12 cellular contexts compared by ENCODE assay signal in the genomic region with DNA sequence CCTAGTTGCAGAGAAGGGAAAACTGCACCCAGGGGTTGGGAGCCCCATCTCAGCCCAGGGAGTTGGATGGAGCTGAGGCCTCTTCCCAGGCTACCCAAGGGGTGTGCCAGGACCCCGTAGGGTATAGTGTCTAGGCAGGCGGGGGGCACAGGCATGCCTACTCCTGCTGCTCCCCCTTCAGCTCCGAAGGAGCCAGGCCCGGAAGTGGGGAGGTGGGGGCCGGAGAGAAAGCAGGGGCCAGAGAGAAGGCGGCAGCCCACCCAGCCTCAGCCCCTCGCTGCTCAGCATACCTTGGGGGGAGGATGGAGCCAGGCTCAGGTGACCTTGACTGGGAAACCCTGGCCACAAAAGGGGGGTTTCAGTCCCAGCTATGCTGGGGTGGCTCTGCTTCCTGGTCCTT. TPM values are rescaled to one million over a fixed set of nuclear protein-coding genes. Genes with fewer than 3 reads are reported as not detected.
DNase-seq lines count a peak whose midpoint lies in the region; ATAC-seq, FAIRE-seq and TF ChIP-seq lines count a peak whose summit lies in the region.
"Had no signal": no experiment of that assay in that cellular context is flagged by ENCODE, and none has a peak within 500 bp of the region (broad histone marks: within the 10 kb centered on the region; RNA-seq: fewer than 3 reads in every experiment).

No MANE protein-coding gene starts in this region.

- peak overlapping the region; percentile 67 to 84 (median 81); a peak in 5 of 6 replicates for H3K4me3 ChIP-seq in HepG2 (replicated peaks in 1 of 3; ENCODE audit: insufficient read depth in 1 of 3, low read depth in 2 of 3, low read length in 3 of 3)
- H3K4me3 ChIP-seq in right lobe of liver, result no peak overlapping the region
- peak overlapping the region; percentile 65 to 86 (median 77) for H3K4me3 ChIP-seq in esophagus squamous epithelium
- H3K4me3 ChIP-seq in neural cell (ENCODE audit: low read length), result peak overlapping the region; percentile 84
- peak overlapping the region in 1 of 2 donors; percentile 41 for H3K4me3 ChIP-seq in aorta (ENCODE audit: low read length in 2 of 2)

- DNase-seq in HepG2 (ENCODE audit: low spot score) (no peak), right lobe of liver (no peak), esophagus squamous epithelium (lab: John Stamatoyannopoulos, UW) (no peak), aorta (no peak), NCI-H2227 treated with DMSO at 0.1 percent for 48 hours (lab: John Stamatoyannopoulos, UW) (no peak), T-helper 17 cell (no peak), AG20443 (ENCODE audit: low spot score) (no peak)
- DNase-seq: activated CD8-positive, alpha-beta T cell treated with anti-CD3 and anti-CD28 coated beads, Interleukin-2, amount 10 ng/mL, durations not matched to agents 7 days and 5 days; BE2C; NCI-H1417 treated with DMSO at 0.1 percent for 48 hours; stimulated activated CD4-positive, alpha-beta T cell treated with anti-CD3 and anti-CD28 coated beads, Interleukin-4, amount 100 ng/mL, for 24 hours had no signal

- H3K36me3 ChIP-seq in HepG2 (replicated peaks in 1 of 2; ENCODE audit: control insufficient read depth in 1 of 2, insufficient read depth in 2 of 2, low read length in 2 of 2) (peaks cover 0 to 11% of the 10 kb centered on the region in 2 experiments; a peak in 1 of 5 replicates), right lobe of liver (no peaks in the 10 kb centered on the region), esophagus squamous epithelium (peaks cover 0 to 18% (median 0%) of the 10 kb centered on the region in 3 donors), neural cell (ENCODE audit: insufficient read depth, low read length) (no peaks in the 10 kb centered on the region), aorta (ENCODE audit: control insufficient read depth in 1 of 2, insufficient read depth in 2 of 2, low read length in 1 of 2) (no peaks in the 10 kb centered on the region)
- H3K36me3 ChIP-seq: BE2C had no signal

- H3K36me3 Mint-ChIP-seq in T-helper 17 cell (ENCODE audit: low read depth), result peaks cover 5% of the 10 kb centered on the region

- no peak overlapping the region for H3K27ac Mint-ChIP-seq in T-helper 17 cell
- H3K27ac Mint-ChIP-seq: activated CD8-positive, alpha-beta T cell treated with anti-CD3 and anti-CD28 coated beads, Interleukin-2, amount 10 ng/mL, durations not matched to agents 7 days and 5 days had no signal

- TF ChIP-seq CTCF in HepG2 (CRISPR knock-in tag; IDR thresholded peaks at IDR 0.05) (no peak), right lobe of liver (IDR thresholded peaks at IDR 0.05) (no peak), esophagus squamous epithelium (IDR thresholded peaks at IDR 0.05) (no peak), neural cell (IDR thresholded peaks at IDR 0.05; ENCODE audit: poor library complexity, severe bottlenecking) (no peak)

- H3K27me3 ChIP-seq in HepG2 (ENCODE audit: control insufficient read depth in 1 of 2, insufficient read depth in 2 of 2, low read length in 2 of 2) (peaks cover 0 to 15% of the 10 kb centered on the region in 2 experiments; a peak in 2 of 5 replicates), right lobe of liver (no peaks in the 10 kb centered on the region), esophagus squamous epithelium (peaks cover 0 to 23% (median 0%) of the 10 kb centered on the region in 4 donors), neural cell (ENCODE audit: insufficient read depth, low read depth, low read length) (no peaks in the 10 kb centered on the region), aorta (ENCODE audit: control insufficient read depth in 1 of 2, insufficient read depth in 2 of 2, low read length in 1 of 2) (no peaks in the 10 kb centered on the region)
- H3K27me3 ChIP-seq: BE2C had no signal

- H3F3A ChIP-seq in neural cell (ENCODE audit: insufficient read depth, low read length, poor library complexity, severe bottlenecking), result no peaks in the 10 kb centered on the region

- peaks cover 59% of the 10 kb centered on the region for H3K4me1 ChIP-seq in HepG2 (ENCODE audit: insufficient read depth, low read length)
- peaks cover 0 to 6% (median 0%) of the 10 kb centered on the region in 4 donors for H3K4me1 ChIP-seq in right lobe of liver
- peaks cover 46 to 95% (median 72%) of the 10 kb centered on the region in 3 donors for H3K4me1 ChIP-seq in esophagus squamous epithelium
- no peaks in the 10 kb centered on the region for H3K4me1 ChIP-seq in aorta (ENCODE audit: control insufficient read depth in 1 of 2, insufficient read depth in 2 of 2, low read length in 2 of 2)

- in situ Hi-C loops in HepG2 (cut with HindIII; ENCODE audit: extremely low pct_ligation_motif_present, low pct_unique_long_range_greater_than_20kb), result no loop called here

- no peak overlapping the region for H3K4me3 Mint-ChIP-seq in T-helper 17 cell

- H3K9me2 ChIP-seq in neural cell (ENCODE audit: insufficient read depth, low read length), result no peaks in the 10 kb centered on the region

- TF ChIP-seq RAD21 in HepG2 (CRISPR knock-in tag; IDR thresholded peaks at IDR 0.05), result no peak
- no peak for TF ChIP-seq RAD21 in neural cell (conservative IDR thresholded peaks at IDR 0.05)

- H3K27me3 Mint-ChIP-seq in T-helper 17 cell, result peaks cover 24% of the 10 kb centered on the region

- H3K79me2 ChIP-seq in HepG2 (ENCODE audit: insufficient read depth, low read length) (peaks cover 7% of the 10 kb centered on the region), neural cell (replicated peaks; ENCODE audit: insufficient read depth, low read length) (peaks cover 15% of the 10 kb centered on the region)

- H3K4me1 Mint-ChIP-seq in T-helper 17 cell, result peaks cover 21% of the 10 kb centered on the region

- H2AFZ ChIP-seq in HepG2 (ENCODE audit: low read length) (no peak overlapping the region), neural cell (ENCODE audit: low read depth, low read length) (peak overlapping the region; percentile 27)

- H3K27ac ChIP-seq in HepG2 (ENCODE audit: extremely low read length, insufficient read depth, low read length), result no peak overlapping the region
- no peak overlapping the region for H3K27ac ChIP-seq in right lobe of liver
- peak overlapping the region; percentile 89 to 97 (median 94) for H3K27ac ChIP-seq in esophagus squamous epithelium
- H3K27ac ChIP-seq in neural cell (ENCODE audit: low read length), result peak overlapping the region; percentile 64
- H3K27ac ChIP-seq in aorta (ENCODE audit: low read depth in 1 of 2, low read length in 2 of 2), result no peak overlapping the region

- H3K9me3 ChIP-seq in HepG2 (ENCODE audit: low read length) (no peaks in the 10 kb centered on the region), right lobe of liver (no peaks in the 10 kb centered on the region), esophagus squamous epithelium (no peaks in the 10 kb centered on the region), neural cell (ENCODE audit: low read length) (no peaks in the 10 kb centered on the region), aorta (ENCODE audit: control insufficient read depth, low read length) (no peaks in the 10 kb centered on the region), T-helper 17 cell (ENCODE audit: control insufficient read depth, low read length, poor library complexity, severe bottlenecking) (no peaks in the 10 kb centered on the region)
- H3K9me3 ChIP-seq: BE2C had no signal

- 78% methylated on average over 7 of the region's 7 CpGs for WGBS in HepG2 (ENCODE audit: low lambda C conversion rate)
- WGBS in right lobe of liver (ENCODE audit: insufficient coverage, low coverage, low lambda C conversion rate, missing lambda C conversion rate), result no CpG with 5 or more reads among the region's 7 CpGs
- 0% methylated on average over 1 of the region's 7 CpGs; no CpG with 5 or more reads in 1 of the 2 donors for WGBS in esophagus squamous epithelium, 2 donors
- WGBS in aorta, 2 donors, result 27 to 45% methylated on average over 7 of the region's 7 CpGs

- intact Hi-C loops in HepG2 (cut with micrococcal nuclease; ENCODE audit: unreplicated experiment), result no loop called here
- intact Hi-C loops in right lobe of liver (cut with DNase I), result no loop called here
- intact Hi-C loops in esophagus squamous epithelium (cut with DNase I), result no loop called here
- intact Hi-C loops in aorta (cut with DNase I), result no loop called here

- CTCF ChIA-PET in HepG2 (lab: Yijun Ruan, JAX; ENCODE audit: low intra/inter-chr PET ratio, low total read pairs), result interaction anchor here (3.0 kb wide), 1 partner anchor 33 kb away, joined by 22 read pairs; no protein-coding TSS in a partner anchor

- TF ChIP-seq POLR2A in HepG2 (IDR thresholded peaks at IDR 0.05; ENCODE audit: insufficient read depth in 1 of 2, low read depth in 2 of 2, low read length in 2 of 2), result no peak
- TF ChIP-seq POLR2A in right lobe of liver (IDR thresholded peaks at IDR 0.05), result no peak
- no peak for TF ChIP-seq POLR2A in esophagus squamous epithelium (IDR thresholded peaks at IDR 0.05)

- peak overlapping the region; percentile 71; the same call in 1 of the 2 replicates for H3K9ac ChIP-seq in HepG2 (ENCODE audit: insufficient read depth, low read depth, low read length)
- peak overlapping the region; percentile 89 for H3K9ac ChIP-seq in neural cell (ENCODE audit: low read length)

- no peaks in the 10 kb centered on the region for H4K20me1 ChIP-seq in HepG2 (ENCODE audit: insufficient read depth, low read length)
- H4K20me1 ChIP-seq in neural cell (ENCODE audit: insufficient read depth), result no peaks in the 10 kb centered on the region

- H3K4me2 ChIP-seq in HepG2 (ENCODE audit: low read depth, low read length), result peak overlapping the region; percentile 91
- peak overlapping the region; percentile 94 for H3K4me2 ChIP-seq in neural cell (ENCODE audit: low read length)

- TF ChIP-seq EP300 in HepG2 (IDR thresholded peaks at IDR 0.05; ENCODE audit: low read depth in 2 of 2, low read length in 2 of 2) (no peak), HepG2 (CRISPR knock-in tag; IDR thresholded peaks at IDR 0.05; ENCODE audit: borderline replicate concordance) (no peak), neural cell (conservative IDR thresholded peaks at IDR 0.05; ENCODE audit: poor library complexity, severe bottlenecking) (no peak)

- TSS peak; percentile 59 for BruUV-seq in HepG2 (replicated peaks; lab: Mats Ljungman, UMichigan)

- POLR2A ChIA-PET in HepG2 (lab: Yijun Ruan, JAX), result interaction anchor here (0.9 to 3.7 kb wide), 6 partner anchors 9 to 39 kb away, joined by 3 to 23 read pairs (median 6); no protein-coding TSS in a partner anchor

- FAIRE-seq in HepG2 (lab: Jason Lieb, UNC), result no peak

- ATAC-seq in HepG2, result no peak
- no peak for ATAC-seq in right lobe of liver
- ATAC-seq in aorta (ENCODE audit: low FRiP score), result peak; percentile 2
- no peak for ATAC-seq in T-helper 17 cell
- ATAC-seq: activated CD8-positive, alpha-beta T cell treated with anti-CD3 and anti-CD28 coated beads, Interleukin-2, amount 10 ng/mL, durations not matched to agents 7 days and 5 days had no signal

RNA-seq across cellular contexts. Expression of a gene that starts 1.4 kb away (rescaled TPM):
- 3.6 and 7.6 TPM in 2 replicates for total RNA-seq in HepG2 (2016; rRNA removed; fragmentation: Illumina TruSeq; extraction: Trizol)
- total RNA-seq in HepG2 (2016; cell fraction: cytosol; rRNA removed; fragmentation: Illumina TruSeq; extraction: Trizol; ENCODE audit: low read depth), result 1.5 and 1.7 TPM in 2 replicates
- total RNA-seq in HepG2 (2016; cell fraction: insoluble cytoplasmic fraction; rRNA removed; fragmentation: Illumina TruSeq; extraction: Trizol), result 3.6 and 8.8 TPM in 2 replicates
- total RNA-seq in HepG2 (2016; cell fraction: membrane; rRNA removed; fragmentation: Illumina TruSeq; extraction: Trizol), result 4.9 and 5.4 TPM in 2 replicates
- total RNA-seq in HepG2 (2016; cell fraction: nucleus; rRNA removed; fragmentation: Illumina TruSeq; extraction: Trizol), result 8.8 and 9.1 TPM in 2 replicates
- polyA plus RNA-seq in HepG2 (2011; rRNA removed), result 14.8 and 17.2 TPM in 2 replicates
- polyA plus RNA-seq in HepG2 (2011; cell fraction: cytosol; rRNA removed), result 13.5 and 13.7 TPM in 2 replicates
- 22.1 and 33.2 TPM in 2 replicates for polyA plus RNA-seq in HepG2 (2011; cell fraction: nucleus; rRNA removed)
- polyA plus RNA-seq in HepG2 (2012), result 9.5 and 12.9 TPM in 2 replicates
- 2.0 and 2.5 TPM in 2 replicates for polyA plus RNA-seq in HepG2 (2016; cell fraction: cytosol; fragmentation: Illumina TruSeq; extraction: Trizol; ENCODE audit: low read depth)
- polyA plus RNA-seq in HepG2 (2016; cell fraction: insoluble cytoplasmic fraction; fragmentation: Illumina TruSeq; extraction: Trizol; ENCODE audit: low read depth), result 6.6 and 7.1 TPM in 2 replicates
- polyA plus RNA-seq in HepG2 (2016; cell fraction: membrane; fragmentation: Illumina TruSeq; extraction: Trizol; ENCODE audit: low read depth), result 5.8 and 6.2 TPM in 2 replicates
- polyA plus RNA-seq in HepG2 (2016; cell fraction: nucleus; fragmentation: Illumina TruSeq; extraction: Trizol; ENCODE audit: insufficient read depth, low read depth), result 22.2 and 24.9 TPM in 2 replicates
- 63.3 and 65.7 TPM in 2 replicates for polyA minus RNA-seq in HepG2 (2011; rRNA and poly(A)+ RNA removed; ENCODE audit: low replicate concordance)
- polyA minus RNA-seq in HepG2 (2011; cell fraction: cytosol; rRNA and poly(A)+ RNA removed), result 14.4 and 15.7 TPM in 2 replicates
- 7.2 and 9.3 TPM in 2 replicates for polyA minus RNA-seq in HepG2 (2011; cell fraction: nucleus; rRNA and poly(A)+ RNA removed)
- total RNA-seq in right lobe of liver, result 1 to 10 TPM; 1.2 to 5.9 (median 4.2) TPM
- 100 to 1,000 TPM in 3 of 4 donors, 10 to 100 TPM in 1; 56.8 to 146 (median 109) TPM for total RNA-seq in esophagus squamous epithelium
- 17.0 and 20.4 TPM in 2 replicates for polyA plus RNA-seq in neural cell
- 23.3 and 28.0 TPM in 2 replicates for polyA minus RNA-seq in neural cell
- total RNA-seq in aorta, result 10 to 100 TPM; 39.2 to 40.3 TPM
- 10 to 100 TPM; 10.3 to 17.4 TPM for polyA plus RNA-seq in aorta
- total RNA-seq in T-helper 17 cell, result under 1 TPM in 1 of 2 donors, not detected in 1; 0.18 TPM
- total RNA-seq: activated CD8-positive, alpha-beta T cell treated with anti-CD3 and anti-CD28 coated beads, Interleukin-2, amount 10 ng/mL, durations not matched to agents 7 days and 5 days had no signal

RNA-seq across cellular contexts. Expression of a gene that starts 34.9 kb away (rescaled TPM):
- total RNA-seq in HepG2 (2016; rRNA removed; fragmentation: Illumina TruSeq; extraction: Trizol) (0.15 TPM in 1 of 2 replicates, not detected in the other), right lobe of liver (under 1 TPM in 1 of 6 experiments, not detected in 5; 0.07 TPM), esophagus squamous epithelium (not detected), aorta (not detected), T-helper 17 cell (under 1 TPM in 1 of 2 donors, not detected in 1; 0.10 TPM)
- 1.8 and 2.0 TPM in 2 replicates for total RNA-seq in HepG2 (2016; cell fraction: cytosol; rRNA removed; fragmentation: Illumina TruSeq; extraction: Trizol; ENCODE audit: low read depth)
- 0.09 and 0.28 TPM in 2 replicates for total RNA-seq in HepG2 (2016; cell fraction: insoluble cytoplasmic fraction; rRNA removed; fragmentation: Illumina TruSeq; extraction: Trizol)
- 0.87 and 1.1 TPM in 2 replicates for total RNA-seq in HepG2 (2016; cell fraction: membrane; rRNA removed; fragmentation: Illumina TruSeq; extraction: Trizol)
- total RNA-seq in HepG2 (2016; cell fraction: nucleus; rRNA removed; fragmentation: Illumina TruSeq; extraction: Trizol), result 0.25 and 0.44 TPM in 2 replicates
- polyA plus RNA-seq in HepG2 (2011; rRNA removed) (0.03 TPM in 1 of 2 replicates, not detected in the other), neural cell (not detected in 2 replicates), aorta (not detected)
- polyA plus RNA-seq in HepG2 (2011; cell fraction: cytosol; rRNA removed), result not detected in 2 replicates
- polyA plus RNA-seq in HepG2 (2011; cell fraction: nucleus; rRNA removed), result 0.14 and 0.33 TPM in 2 replicates
- polyA plus RNA-seq in HepG2 (2012), result 0.08 TPM in 1 of 2 replicates, not detected in the other
- polyA plus RNA-seq in HepG2 (2016; cell fraction: cytosol; fragmentation: Illumina TruSeq; extraction: Trizol; ENCODE audit: low read depth), result not detected in 2 replicates
- polyA plus RNA-seq in HepG2 (2016; cell fraction: insoluble cytoplasmic fraction; fragmentation: Illumina TruSeq; extraction: Trizol; ENCODE audit: low read depth), result not detected in 2 replicates
- polyA plus RNA-seq in HepG2 (2016; cell fraction: membrane; fragmentation: Illumina TruSeq; extraction: Trizol; ENCODE audit: low read depth), result not detected in 2 replicates
- 0.31 TPM in 1 of 2 replicates, not detected in the other for polyA plus RNA-seq in HepG2 (2016; cell fraction: nucleus; fragmentation: Illumina TruSeq; extraction: Trizol; ENCODE audit: insufficient read depth, low read depth)
- polyA minus RNA-seq in HepG2 (2011; rRNA and poly(A)+ RNA removed; ENCODE audit: low replicate concordance), result 0.47 and 2.3 TPM in 2 replicates
- polyA minus RNA-seq in HepG2 (2011; cell fraction: cytosol; rRNA and poly(A)+ RNA removed), result 0.26 TPM in 1 of 2 replicates, not detected in the other
- 1.2 and 1.5 TPM in 2 replicates for polyA minus RNA-seq in HepG2 (2011; cell fraction: nucleus; rRNA and poly(A)+ RNA removed)
- polyA minus RNA-seq in neural cell, result 0.24 TPM in 1 of 2 replicates, not detected in the other
- total RNA-seq: activated CD8-positive, alpha-beta T cell treated with anti-CD3 and anti-CD28 coated beads, Interleukin-2, amount 10 ng/mL, durations not matched to agents 7 days and 5 days had no signal

RNA-seq across cellular contexts. Expression of a gene that starts 48.5 kb away (rescaled TPM):
- total RNA-seq in HepG2 (2016; rRNA removed; fragmentation: Illumina TruSeq; extraction: Trizol) (14.3 and 29.8 TPM in 2 replicates), right lobe of liver (100 to 1,000 TPM in 4 of 6 experiments, 10 to 100 TPM in 2; 77.7 to 311 (median 190) TPM), esophagus squamous epithelium (not detected), aorta (1 to 10 TPM in 1 of 2 donors, under 1 TPM in 1; 0.19 to 1.4 TPM), T-helper 17 cell (under 1 TPM in 1 of 2 donors, not detected in 1; 0.78 TPM)
- total RNA-seq in HepG2 (2016; cell fraction: cytosol; rRNA removed; fragmentation: Illumina TruSeq; extraction: Trizol; ENCODE audit: low read depth), result 9.4 and 12.0 TPM in 2 replicates
- total RNA-seq in HepG2 (2016; cell fraction: insoluble cytoplasmic fraction; rRNA removed; fragmentation: Illumina TruSeq; extraction: Trizol), result 14.3 and 31.3 TPM in 2 replicates
- 13.7 and 15.1 TPM in 2 replicates for total RNA-seq in HepG2 (2016; cell fraction: membrane; rRNA removed; fragmentation: Illumina TruSeq; extraction: Trizol)
- 51.2 and 60.9 TPM in 2 replicates for total RNA-seq in HepG2 (2016; cell fraction: nucleus; rRNA removed; fragmentation: Illumina TruSeq; extraction: Trizol)
- polyA plus RNA-seq in HepG2 (2011; rRNA removed) (164 and 247 TPM in 2 replicates), neural cell (0.66 TPM in 1 of 2 replicates, not detected in the other), aorta (under 1 TPM in 1 of 2 donors, not detected in 1; 0.56 TPM)
- polyA plus RNA-seq in HepG2 (2011; cell fraction: cytosol; rRNA removed), result 69.6 and 77.8 TPM in 2 replicates
- 645 and 755 TPM in 2 replicates for polyA plus RNA-seq in HepG2 (2011; cell fraction: nucleus; rRNA removed)
- 101 and 126 TPM in 2 replicates for polyA plus RNA-seq in HepG2 (2012)
- 7.3 and 7.5 TPM in 2 replicates for polyA plus RNA-seq in HepG2 (2016; cell fraction: cytosol; fragmentation: Illumina TruSeq; extraction: Trizol; ENCODE audit: low read depth)
- polyA plus RNA-seq in HepG2 (2016; cell fraction: insoluble cytoplasmic fraction; fragmentation: Illumina TruSeq; extraction: Trizol; ENCODE audit: low read depth), result 17.2 and 22.9 TPM in 2 replicates
- 12.8 and 13.7 TPM in 2 replicates for polyA plus RNA-seq in HepG2 (2016; cell fraction: membrane; fragmentation: Illumina TruSeq; extraction: Trizol; ENCODE audit: low read depth)
- polyA plus RNA-seq in HepG2 (2016; cell fraction: nucleus; fragmentation: Illumina TruSeq; extraction: Trizol; ENCODE audit: insufficient read depth, low read depth), result 146 and 148 TPM in 2 replicates
- polyA minus RNA-seq in HepG2 (2011; rRNA and poly(A)+ RNA removed; ENCODE audit: low replicate concordance), result 0.14 and 257 TPM in 2 replicates
- 61.1 and 83.0 TPM in 2 replicates for polyA minus RNA-seq in HepG2 (2011; cell fraction: cytosol; rRNA and poly(A)+ RNA removed)
- polyA minus RNA-seq in HepG2 (2011; cell fraction: nucleus; rRNA and poly(A)+ RNA removed), result 113 and 140 TPM in 2 replicates
- polyA minus RNA-seq in neural cell, result 0.81 and 5.1 TPM in 2 replicates
- total RNA-seq: activated CD8-positive, alpha-beta T cell treated with anti-CD3 and anti-CD28 coated beads, Interleukin-2, amount 10 ng/mL, durations not matched to agents 7 days and 5 days had no signal

Comparison
In these comparisons a context has a peak if more than half of its experiments do, and no peak if none do; other contexts are left out.
1. H3K4me3 ChIP-seq: peak in HepG2 (3 of 3), esophagus squamous epithelium (4 of 4) and neural cell (single experiment); none in right lobe of liver (0 of 3).
2. H3K27ac ChIP-seq: peak in esophagus squamous epithelium (4 of 4) and neural cell (single experiment); none in HepG2 (single experiment), right lobe of liver (0 of 3) and aorta (0 of 2).
3. RNA of a gene that starts 48.5 kb away (total RNA-seq): 77.7 to 311 TPM in right lobe of liver and 9.4 to 60.9 TPM in HepG2; 0.19 to 1.4 TPM in aorta, 0.78 TPM in T-helper 17 cell and not detected in esophagus squamous epithelium; every median in the first group is over 4 times any median in the second.